ENCODE assay signal across 16 cellular contexts in genomic region chr4:15378055-15378454, GRCh38. TPM values are rescaled to one million over a fixed set of nuclear protein-coding genes. Genes with fewer than 3 reads are reported as not detected.
DNase-seq lines count a peak whose midpoint lies in the region; ATAC-seq and TF ChIP-seq lines count a peak whose summit lies in the region.
"Had no signal": no experiment of that assay in that cellular context is flagged by ENCODE, and none has a peak within 500 bp of the region (broad histone marks: within the 10 kb centered on the region; RNA-seq: fewer than 3 reads in every experiment).

No MANE protein-coding gene starts in this region.

- H3K27me3 ChIP-seq in spleen (replicated peaks in 1 of 7), result no peaks in the 10 kb centered on the region
- H3K27me3 ChIP-seq: body of pancreas, SJSA1, testis had no signal

- intact Hi-C loops in spleen (cut with DNase I; ENCODE audit: low total_unique reads), result no loop called here

- H3K36me3 ChIP-seq in spleen, result no peaks in the 10 kb centered on the region
- H3K36me3 ChIP-seq: SJSA1 had no signal

- H3K9me3 ChIP-seq in spleen, result no peaks in the 10 kb centered on the region
- H3K9me3 ChIP-seq: body of pancreas, SJSA1, testis had no signal

- no peak for TF ChIP-seq CTCF in fibroblast of pulmonary artery (IDR thresholded peaks at IDR 0.05; ENCODE audit: low read length, missing control alignments)
- no peak for TF ChIP-seq CTCF in spleen (IDR thresholded peaks at IDR 0.05 in 8 of 11, conservative IDR thresholded peaks at IDR 0.05 in 3 of 11)

- DNase-seq in HPDE6-E6E7 (ENCODE audit: extremely low spot score), result peak; percentile 27
- peak; percentile 59 for DNase-seq in RPMI7951 (ENCODE audit: low read depth)
- DNase-seq in fibroblast of pulmonary artery (ENCODE audit: low read depth), result peak; percentile 50
- no peak for DNase-seq in spleen
- DNase-seq in NCI-H526 (lab: John Stamatoyannopoulos, UW), result no peak
- DNase-seq in NCI-H1048 (lab: John Stamatoyannopoulos, UW), result no peak
- DNase-seq: activated T-cell treated with anti-CD3 and anti-CD28 coated beads, Interleukin-2, amount 50 U/mL, for 1 hour; body of pancreas; NCI-H1092; right cardiac atrium; testis had no signal

- no peak for ATAC-seq in HG03457 (IDR thresholded peaks at IDR 0.05; ENCODE audit: unreplicated experiment)
- no peak for ATAC-seq in HG03571 (IDR thresholded peaks at IDR 0.05; ENCODE audit: unreplicated experiment)
- ATAC-seq: body of pancreas had no signal

- peaks cover 10 to 39% (median 22%) of the 10 kb centered on the region in 6 donors for H3K4me1 ChIP-seq in spleen
- H3K4me1 ChIP-seq: body of pancreas had no signal

- WGBS in spleen, 5 donors, result 0 to 16% (median 0%) methylated on average over 1 of the region's 1 CpG

- TF ChIP-seq POLR2A in spleen (IDR thresholded peaks at IDR 0.05), result no peak

- H3K27ac ChIP-seq in spleen, result peak overlapping the region in 6 of 8 donors; percentile 6 to 85 (median 31)
- H3K27ac ChIP-seq: body of pancreas, HL-60, SJSA1, testis had no signal

- H3K4me3 ChIP-seq in fibroblast of pulmonary artery (replicated peaks; ENCODE audit: low read depth, low read length) (no peak overlapping the region), spleen (no peak overlapping the region)
- H3K4me3 ChIP-seq: body of pancreas, SJSA1, testis had no signal

RNA-seq across cellular contexts. Expression of gene C1QTNF7, which starts 49.8 kb away (rescaled TPM):
- total RNA-seq in RPMI7951 (2014; rRNA removed; shearing (Covaris generic)), result not detected in 2 replicates
- 10 to 100 TPM in 4 of 7 donors, 1 to 10 TPM in 3; 3.6 to 22.5 (median 10.8) TPM for total RNA-seq in spleen
- polyA plus RNA-seq in spleen, result under 1 TPM; 0.74 to 0.99 (median 0.76) TPM
- total RNA-seq: NCI-H460, SJSA1 had no signal

Comparison
In these comparisons a context has a peak if more than half of its experiments do, and no peak if none do; other contexts are left out.
1. DNase-seq: peak in HPDE6-E6E7 (single experiment), RPMI7951 (single experiment) and fibroblast of pulmonary artery (single experiment); none in spleen (single experiment), NCI-H526 (0 of 2) and NCI-H1048 (single experiment).